In the genomic region with DNA sequence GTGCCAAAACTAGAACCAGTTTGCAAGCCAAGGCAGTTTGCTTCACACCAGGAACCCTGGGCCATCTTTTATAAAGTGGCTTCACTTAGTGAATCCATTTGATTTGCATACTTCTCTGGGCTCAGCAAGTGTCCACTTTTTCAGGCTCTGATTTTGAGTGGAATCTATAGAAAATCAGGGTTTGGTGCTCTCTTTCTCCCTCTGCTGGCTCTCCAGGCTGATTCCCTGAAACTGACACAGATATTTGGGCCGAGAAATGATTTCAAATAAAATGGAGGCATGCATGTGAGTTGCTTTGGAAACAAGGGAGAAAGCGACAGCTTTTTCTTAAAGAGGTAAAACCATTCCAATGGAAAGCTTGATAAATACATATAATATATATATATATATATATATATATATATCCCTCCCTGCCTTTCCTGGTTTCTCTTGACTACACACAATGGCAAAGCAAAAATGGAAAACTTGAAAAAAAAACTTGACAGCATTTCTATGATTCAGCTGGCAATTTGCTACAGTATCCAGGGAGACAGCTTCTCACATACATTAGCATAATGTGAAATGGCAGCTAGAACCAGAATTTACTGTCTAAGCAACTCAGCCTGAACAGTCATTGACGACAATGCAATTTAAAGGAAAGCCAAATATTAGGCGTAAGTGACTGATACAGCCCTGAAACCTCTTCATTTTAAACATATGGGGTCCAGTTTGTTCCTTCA, we compare ENCODE assay signal across 13 cellular contexts.
A peak's percentile ranks its signal among the peaks of the same experiment; 100 is the strongest.
DNase-seq lines count a peak whose midpoint lies in the region; ATAC-seq, FAIRE-seq and TF ChIP-seq lines count a peak whose summit lies in the region.
"Had no signal": no experiment of that assay in that cellular context is flagged by ENCODE, and none has a peak within 500 bp of the region (broad histone marks: within the 10 kb centered on the region; RNA-seq: fewer than 3 reads in every experiment).

No MANE protein-coding gene starts in this region.

- BruUV-seq in Caco-2 (replicated peaks; lab: Mats Ljungman, UMichigan): no TSS peak

- peaks cover 12% of the 10 kb centered on the region for H3K27me3 Mint-ChIP-seq in Caco-2 (ENCODE audit: insufficient read depth, unreplicated experiment)
- no peaks in the 10 kb centered on the region for H3K27me3 Mint-ChIP-seq in endodermal cell (ENCODE audit: insufficient read depth)

- H3K4me3 Mint-ChIP-seq in Caco-2 (ENCODE audit: unreplicated experiment): no peak overlapping the region
- no peak overlapping the region for H3K4me3 Mint-ChIP-seq in endodermal cell
- H3K4me3 Mint-ChIP-seq: activated CD8-positive, alpha-beta T cell treated with anti-CD3 and anti-CD28 coated beads, Interleukin-2, amount 10 ng/mL, durations not matched to agents 7 days and 5 days had no signal

- no peaks in the 10 kb centered on the region for H3K4me1 Mint-ChIP-seq in Caco-2 (ENCODE audit: low read depth, unreplicated experiment)
- peaks cover 2% of the 10 kb centered on the region for H3K4me1 Mint-ChIP-seq in endodermal cell

- H3K27me3 ChIP-seq in Caco-2 (replicated peaks; ENCODE audit: control insufficient read depth, insufficient read depth, low read length) (no peaks in the 10 kb centered on the region), OCI-LY1 (ENCODE audit: insufficient read depth, low read length) (no peaks in the 10 kb centered on the region), endodermal cell (ENCODE audit: control insufficient read depth, insufficient read depth, low read length, poor library complexity, severe bottlenecking) (no peaks in the 10 kb centered on the region), neuron (ENCODE audit: insufficient read depth, low read length) (no peaks in the 10 kb centered on the region)

- DNase-seq in Caco-2 (no peak), endodermal cell (peak; percentile 48), left colon (no peak), RCC 7860 (ENCODE audit: low spot score) (no peak)
- DNase-seq: activated CD8-positive, alpha-beta T cell treated with anti-CD3 and anti-CD28 coated beads, Interleukin-2, amount 10 ng/mL, durations not matched to agents 7 days and 5 days; Calu3; small intestine; T-helper 2 cell had no signal

- H3K27ac Mint-ChIP-seq in Caco-2 (ENCODE audit: unreplicated experiment): no peak overlapping the region
- H3K27ac Mint-ChIP-seq in endodermal cell: no peak overlapping the region
- H3K27ac Mint-ChIP-seq: activated CD8-positive, alpha-beta T cell treated with anti-CD3 and anti-CD28 coated beads, Interleukin-2, amount 10 ng/mL, durations not matched to agents 7 days and 5 days had no signal

- H4K20me1 ChIP-seq in OCI-LY1 (ENCODE audit: insufficient read depth, low read length): no peaks in the 10 kb centered on the region

- TF ChIP-seq CTCF in Caco-2 (IDR thresholded peaks at IDR 0.05; ENCODE audit: insufficient read depth in 1 of 2, low read depth in 1 of 2, low read length in 1 of 2, severe bottlenecking in 1 of 2, unreplicated experiment in 1 of 2) (peak; percentile 18 to 60), OCI-LY1 (IDR thresholded peaks at IDR 0.05; ENCODE audit: low read length) (peak; percentile 18; the same call in 1 of the 2 replicates), endodermal cell (conservative IDR thresholded peaks at IDR 0.05) (peak; percentile 71)

- no peaks in the 10 kb centered on the region for H3F3A ChIP-seq in OCI-LY1 (ENCODE audit: insufficient read depth, low read length)

- no peaks in the 10 kb centered on the region for H3K9me2 ChIP-seq in OCI-LY1 (ENCODE audit: low read depth, low read length)

- H3K9me3 Mint-ChIP-seq in Caco-2 (ENCODE audit: unreplicated experiment): no peaks in the 10 kb centered on the region
- H3K9me3 Mint-ChIP-seq in endodermal cell: peaks cover 11% of the 10 kb centered on the region

- H3K79me2 ChIP-seq in OCI-LY1 (ENCODE audit: insufficient read depth, low read length): no peaks in the 10 kb centered on the region

- intact Hi-C loops in Caco-2 (cut with micrococcal nuclease; ENCODE audit: unreplicated experiment) (no loop called here), left colon (cut with DNase I, micrococcal nuclease) (no loop called here)

- H3K9me3 ChIP-seq in Caco-2 (no peaks in the 10 kb centered on the region), OCI-LY1 (ENCODE audit: low read length) (no peaks in the 10 kb centered on the region), endodermal cell (ENCODE audit: control insufficient read depth, low read length) (peaks cover 21% of the 10 kb centered on the region), neuron (ENCODE audit: low read length) (no peaks in the 10 kb centered on the region)

- H3K4me1 ChIP-seq in Caco-2 (no peaks in the 10 kb centered on the region), OCI-LY1 (ENCODE audit: insufficient read depth, low read length, severe bottlenecking) (no peaks in the 10 kb centered on the region), endodermal cell (ENCODE audit: control insufficient read depth, insufficient read depth, low read length) (peaks cover 4% of the 10 kb centered on the region), neuron (ENCODE audit: insufficient read depth, low read length) (peaks cover 23% of the 10 kb centered on the region)

- POLR2A ChIA-PET in Caco-2 (lab: Charles Lee): no interaction called here

- H3K27ac ChIP-seq in OCI-LY1 (ENCODE audit: low read depth, low read length, poor library complexity, severe bottlenecking) (no peak overlapping the region), endodermal cell (ENCODE audit: low read depth, low read length) (peak overlapping the region; percentile 34)

- CTCF ChIA-PET in Caco-2 (lab: Charles Lee): no interaction called here

- WGBS in endodermal cell (ENCODE audit: insufficient coverage in 1 of 2, insufficient read length in 1 of 2), 2 experiments: 90 to 100% methylated on average over 2 to 3 of the region's 4 CpGs

- no peaks in the 10 kb centered on the region for H3K36me3 ChIP-seq in Caco-2 (ENCODE audit: control insufficient read depth, insufficient read depth, low read length)
- H3K36me3 ChIP-seq in OCI-LY1 (ENCODE audit: insufficient read depth, low read length): no peaks in the 10 kb centered on the region
- H3K36me3 ChIP-seq in endodermal cell (ENCODE audit: control insufficient read depth, insufficient read depth, low read length): no peaks in the 10 kb centered on the region
- H3K36me3 ChIP-seq in neuron (ENCODE audit: insufficient read depth, low read length): no peaks in the 10 kb centered on the region

- H2AFZ ChIP-seq in OCI-LY1 (ENCODE audit: low read length) (no peak overlapping the region), neuron (ENCODE audit: low read depth, low read length) (peak overlapping the region; percentile 32)

- no peak overlapping the region for H3K9ac ChIP-seq in OCI-LY1 (ENCODE audit: low read length)
- no peak overlapping the region for H3K9ac ChIP-seq in endodermal cell (ENCODE audit: extremely low read depth, low read length, poor library complexity, severe bottlenecking)

- H3K36me3 Mint-ChIP-seq in Caco-2 (ENCODE audit: insufficient read depth, unreplicated experiment) (no peaks in the 10 kb centered on the region), endodermal cell (ENCODE audit: low read depth) (no peaks in the 10 kb centered on the region)

- H3K4me3 ChIP-seq in Caco-2 (ENCODE audit: low read depth, low read length) (no peak overlapping the region), OCI-LY1 (ENCODE audit: low read depth, low read length, poor library complexity, severe bottlenecking) (no peak overlapping the region), endodermal cell (ENCODE audit: low read length) (no peak overlapping the region), neuron (ENCODE audit: low read length) (no peak overlapping the region)
- H3K4me3 ChIP-seq: GM12878 had no signal

- no peak overlapping the region for H3K4me2 ChIP-seq in OCI-LY1 (ENCODE audit: low read length)

- ATAC-seq in GM21528 (IDR thresholded peaks at IDR 0.05; ENCODE audit: low FRiP score, unreplicated experiment) (no peak), left colon (no peak), GM18870 (IDR thresholded peaks at IDR 0.05; ENCODE audit: unreplicated experiment) (no peak)
- ATAC-seq: activated CD8-positive, alpha-beta T cell treated with anti-CD3 and anti-CD28 coated beads, Interleukin-2, amount 10 ng/mL, durations not matched to agents 7 days and 5 days; GM12878 had no signal

- no peak for FAIRE-seq in RCC 7860 (lab: Jason Lieb, UNC)
- FAIRE-seq: GM12878, small intestine had no signal

Comparison
In these comparisons a context has a peak if more than half of its experiments do, and no peak if none do; other contexts are left out.
1. CTCF ChIP-seq: peak in every context shown above with its lines; median percentile 71 in endodermal cell; 39 in Caco-2; 18 in OCI-LY1.